In genomic region chr5:119418782-119419101, GRCh38 we compare ENCODE assay signal across 10 cellular contexts. TPM values are rescaled to one million over a fixed set of nuclear protein-coding genes. Genes with fewer than 3 reads are reported as not detected.
DNase-seq lines count a peak whose midpoint lies in the region; ATAC-seq, FAIRE-seq and TF ChIP-seq lines count a peak whose summit lies in the region.
"Had no signal": no experiment of that assay in that cellular context is flagged by ENCODE, and none has a peak within 500 bp of the region (broad histone marks: within the 10 kb centered on the region; RNA-seq: fewer than 3 reads in every experiment).

No MANE protein-coding gene starts in this region.

- no peak for TF ChIP-seq POLR2A in lower leg skin (IDR thresholded peaks at IDR 0.05)

- H4K20me1 ChIP-seq in BLaER1 treated with 17β-estradiol and CSF1 and Interleukin-3, amounts not matched to agents 10 nM and 100 nM = no peaks in the 10 kb centered on the region
- no peaks in the 10 kb centered on the region for H4K20me1 ChIP-seq in astrocyte (ENCODE audit: insufficient read depth, low read length)

- no peaks in the 10 kb centered on the region for H3K36me3 ChIP-seq in BLaER1 treated with 17β-estradiol and CSF1 and Interleukin-3, amounts not matched to agents 10 nM and 100 nM
- no peaks in the 10 kb centered on the region for H3K36me3 ChIP-seq in astrocyte (ENCODE audit: insufficient read depth, low read length)
- H3K36me3 ChIP-seq: ascending aorta, neutrophil had no signal

- peak overlapping the region in 1 of 11 experiments; percentile 72; a peak in 1 of 22 replicates for H3K9ac ChIP-seq in BLaER1 treated with 17β-estradiol and CSF1 and Interleukin-3, amounts not matched to agents 10 nM and 100 nM
- H3K9ac ChIP-seq in astrocyte (ENCODE audit: low read length) = no peak overlapping the region

- H3K27ac ChIP-seq in BLaER1 treated with 17β-estradiol and CSF1 and Interleukin-3, amounts not matched to agents 10 nM and 100 nM = peak overlapping the region in 3 of 11 experiments; percentile 10 to 73 (median 63); a peak in 2 of 22 replicates
- H3K27ac ChIP-seq in astrocyte (ENCODE audit: low read depth, low read length) = peak overlapping the region; percentile 0
- H3K27ac ChIP-seq: ascending aorta, neutrophil had no signal

- no peak overlapping the region for H3K4me3 ChIP-seq in BLaER1 treated with 17β-estradiol and CSF1 and Interleukin-3, amounts not matched to agents 10 nM and 100 nM
- H3K4me3 ChIP-seq in astrocyte (ENCODE audit: insufficient read depth, low read depth, low read length) (no peak overlapping the region), lower leg skin (ENCODE audit: low read depth, poor library complexity, severe bottlenecking) (no peak overlapping the region)
- H3K4me3 ChIP-seq: ascending aorta had no signal

- H3K4me3 Mint-ChIP-seq in astrocyte (ENCODE audit: unreplicated experiment) = no peak overlapping the region

- peak; percentile 60 for ATAC-seq in GM19025 (IDR thresholded peaks at IDR 0.05; ENCODE audit: low read depth, unreplicated experiment)
- ATAC-seq in HG02981 (IDR thresholded peaks at IDR 0.05; ENCODE audit: unreplicated experiment) = peak; percentile 63

- peaks cover 13 to 99% (median 26%) of the 10 kb centered on the region in 10 experiments for H3K4me1 ChIP-seq in BLaER1 treated with 17β-estradiol and CSF1 and Interleukin-3, amounts not matched to agents 10 nM and 100 nM
- peaks cover 12% of the 10 kb centered on the region for H3K4me1 ChIP-seq in astrocyte (ENCODE audit: insufficient read depth, low read length)
- H3K4me1 ChIP-seq: ascending aorta had no signal

- H3K36me3 Mint-ChIP-seq in astrocyte (ENCODE audit: low read depth, unreplicated experiment) = no peaks in the 10 kb centered on the region

- no peak for FAIRE-seq in astrocyte (lab: Jason Lieb, UNC)

- intact Hi-C loops in lower leg skin (cut with DNase I; ENCODE audit: low total_unique reads) = no loop called here

- peaks cover 4% of the 10 kb centered on the region for H3K4me1 Mint-ChIP-seq in astrocyte (ENCODE audit: low read depth, unreplicated experiment)

- peaks cover 0 to 7% (median 0%) of the 10 kb centered on the region in 11 experiments; a peak in 2 of 22 replicates for H3K9me3 ChIP-seq in BLaER1 treated with 17β-estradiol and CSF1 and Interleukin-3, amounts not matched to agents 10 nM and 100 nM (replicated peaks in 1 of 11)
- no peaks in the 10 kb centered on the region for H3K9me3 ChIP-seq in astrocyte (ENCODE audit: insufficient read depth, low read depth, low read length)
- H3K9me3 ChIP-seq: ascending aorta, neutrophil had no signal

- H3K27ac Mint-ChIP-seq in astrocyte (ENCODE audit: unreplicated experiment) = no peak overlapping the region

- no peaks in the 10 kb centered on the region for H3K79me2 ChIP-seq in astrocyte (ENCODE audit: insufficient read depth, low read length)

- no peak for DNase-seq in astrocyte (ENCODE audit: low read depth)
- DNase-seq in lower leg skin (ENCODE audit: low spot score in 2 of 2) = no peak
- DNase-seq in HuH-7 (ENCODE audit: low spot score) = no peak
- DNase-seq in Ammon's horn (ENCODE audit: low spot score) = no peak
- no peak for DNase-seq in putamen (ENCODE audit: low spot score)

- TF ChIP-seq CTCF in astrocyte (IDR thresholded peaks at IDR 0.05; ENCODE audit: insufficient read depth, low read depth, low read length) = no peak
- no peak for TF ChIP-seq CTCF in lower leg skin (IDR thresholded peaks at IDR 0.05)

- peaks cover 2% of the 10 kb centered on the region for H3K27me3 Mint-ChIP-seq in astrocyte (ENCODE audit: low read depth, unreplicated experiment)

- H2AFZ ChIP-seq in astrocyte (ENCODE audit: low read depth, low read length) = no peak overlapping the region

- H3K4me2 ChIP-seq in BLaER1 treated with 17β-estradiol and CSF1 and Interleukin-3, amounts not matched to agents 10 nM and 100 nM = peak overlapping the region in 8 of 11 experiments; percentile 42 to 90 (median 70); a peak in 15 of 22 replicates
- H3K4me2 ChIP-seq in astrocyte (ENCODE audit: low read length) = peak overlapping the region; percentile 2

- H3K9me3 Mint-ChIP-seq in astrocyte (ENCODE audit: unreplicated experiment) = peaks cover 4% of the 10 kb centered on the region

- no peaks in the 10 kb centered on the region for H3K27me3 ChIP-seq in BLaER1 treated with 17β-estradiol and CSF1 and Interleukin-3, amounts not matched to agents 10 nM and 100 nM
- H3K27me3 ChIP-seq in astrocyte (ENCODE audit: insufficient read depth, low read length) = no peaks in the 10 kb centered on the region
- H3K27me3 ChIP-seq: ascending aorta, neutrophil had no signal

RNA-seq across cellular contexts. Expression of gene HSD17B4, which starts 33.6 kb away (rescaled TPM):
- 82.8 and 108 TPM in 2 replicates for total RNA-seq in astrocyte
- 100 to 1,000 TPM in 3 of 4 donors, 10 to 100 TPM in 1; 88.6 to 176 (median 132) TPM for total RNA-seq in lower leg skin
